ENCODE assay signal across 17 cellular contexts in genomic region chr11:114448749-114449484, GRCh38. TPM values are rescaled to one million over a fixed set of nuclear protein-coding genes. Genes with fewer than 3 reads are reported as not detected.
DNase-seq lines count a peak whose midpoint lies in the region; ATAC-seq and TF ChIP-seq lines count a peak whose summit lies in the region.
"Had no signal": no experiment of that assay in that cellular context is flagged by ENCODE, and none has a peak within 500 bp of the region (broad histone marks: within the 10 kb centered on the region; RNA-seq: fewer than 3 reads in every experiment).

No MANE protein-coding gene starts in this region.

- peak overlapping the region; percentile 92 for H3K27ac Mint-ChIP-seq in osteocyte (ENCODE audit: unreplicated experiment)
- H3K27ac Mint-ChIP-seq: activated CD4-positive, alpha-beta T cell treated with anti-CD3 and anti-CD28 coated beads for 36 hours; naive thymus-derived CD8-positive, alpha-beta T cell; stimulated activated naive B cell treated with anti-CD40 and anti-IgM and Interleukin-4, amounts not matched to agents 10 μg/mL and 1 μg/mL and 100 μg/mL, for 72 hours had no signal

- CTCF ChIA-PET in PC-3 (lab: Charles Lee) = no interaction called here

- peak; percentile 87 for DNase-seq in G401 (ENCODE audit: low spot score)
- peak; percentile 46 for DNase-seq in PC-3
- DNase-seq in erythroblast (lab: John Stamatoyannopoulos, UW) = peak; percentile 49 to 65
- DNase-seq in osteocyte (ENCODE audit: extremely low spot score, unreplicated experiment) = no peak
- no peak for DNase-seq in NCI-H2196 treated with DMSO at 0.1 percent for 48 hours (lab: John Stamatoyannopoulos, UW; ENCODE audit: unreplicated experiment)
- no peak for DNase-seq in mucosa of gallbladder (ENCODE audit: low spot score)
- DNase-seq: activated CD4-positive, alpha-beta T cell treated with anti-CD3 and anti-CD28 coated beads for 36 hours; activated naive CD4-positive, alpha-beta T cell; DMS79; naive thymus-derived CD8-positive, alpha-beta T cell; NCI-H1930; stimulated activated CD4-positive, alpha-beta T cell treated with anti-CD3 and anti-CD28 coated beads, Interleukin-12 subunit alpha, Interleukin-12 subunit beta, amount 100 ng/mL, for 4 hours; stimulated activated naive B cell treated with anti-CD40 and anti-IgM and Interleukin-4, amounts not matched to agents 10 μg/mL and 1 μg/mL and 100 μg/mL, for 72 hours; trophoblast cell had no signal

- TF ChIP-seq POLR2A in erythroblast (IDR thresholded peaks at IDR 0.05; ENCODE audit: low read length) = no peak
- no peak for TF ChIP-seq POLR2A in GM18505 (IDR thresholded peaks at IDR 0.05; ENCODE audit: borderline replicate concordance, extremely low read depth, insufficient read depth, insufficient read length)

- H3K9me3 Mint-ChIP-seq in osteocyte (ENCODE audit: unreplicated experiment) = no peaks in the 10 kb centered on the region
- H3K9me3 Mint-ChIP-seq: naive thymus-derived CD8-positive, alpha-beta T cell; stimulated activated naive B cell treated with anti-CD40 and anti-IgM and Interleukin-4, amounts not matched to agents 10 μg/mL and 1 μg/mL and 100 μg/mL, for 72 hours had no signal

- POLR2A ChIA-PET in PC-3 (lab: Charles Lee; ENCODE audit: unreplicated experiment) = no interaction called here

- no TSS peak for BruUV-seq in PC-3 (replicated peaks; lab: Mats Ljungman, UMichigan)

- 0 out of 2 replicates have a peak, but pooled peaks cover 8% of the 10 kb centered on the region for H3K4me1 ChIP-seq in PC-3 (ENCODE audit: insufficient read depth, low read length)

- TF ChIP-seq CTCF in PC-3 (conservative IDR thresholded peaks at IDR 0.05; ENCODE audit: low read depth, low read length) = no peak
- no peak for TF ChIP-seq CTCF in osteocyte (IDR thresholded peaks at IDR 0.05)

- peaks cover 27% of the 10 kb centered on the region for H3K4me1 Mint-ChIP-seq in osteocyte (ENCODE audit: unreplicated experiment)

- H3K36me3 Mint-ChIP-seq in osteocyte (ENCODE audit: unreplicated experiment) = peaks cover 47% of the 10 kb centered on the region

- peaks cover 23% of the 10 kb centered on the region for H3K79me2 ChIP-seq in PC-3 (ENCODE audit: low read length)

- H3K27me3 Mint-ChIP-seq in osteocyte (ENCODE audit: unreplicated experiment) = no peaks in the 10 kb centered on the region
- H3K27me3 Mint-ChIP-seq: activated CD4-positive, alpha-beta T cell treated with anti-CD3 and anti-CD28 coated beads for 36 hours; naive thymus-derived CD8-positive, alpha-beta T cell; stimulated activated naive B cell treated with anti-CD40 and anti-IgM and Interleukin-4, amounts not matched to agents 10 μg/mL and 1 μg/mL and 100 μg/mL, for 72 hours had no signal

- in situ Hi-C loops in G401 (cut with HindIII; ENCODE audit: low sequenced_read_pairs) = no loop called here

- no peak overlapping the region for H3K9ac ChIP-seq in PC-3 (ENCODE audit: low read length)

- no peaks in the 10 kb centered on the region for H3K27me3 ChIP-seq in PC-3 (ENCODE audit: low read length)
- H3K27me3 ChIP-seq: dorsolateral prefrontal cortex had no signal

- H2AFZ ChIP-seq in PC-3 (ENCODE audit: low read length) = no peak overlapping the region

- peak; percentile 60 for ATAC-seq in PC-3
- ATAC-seq in GM18505 (IDR thresholded peaks at IDR 0.05; ENCODE audit: unreplicated experiment) = no peak
- ATAC-seq: activated CD4-positive, alpha-beta T cell treated with anti-CD3 and anti-CD28 coated beads for 36 hours; naive thymus-derived CD8-positive, alpha-beta T cell; stimulated activated naive B cell treated with anti-CD40 and anti-IgM and Interleukin-4, amounts not matched to agents 10 μg/mL and 1 μg/mL and 100 μg/mL, for 72 hours had no signal

- intact Hi-C loops in PC-3 (cut with micrococcal nuclease) = no loop called here

- H3K9me3 ChIP-seq in PC-3 (ENCODE audit: low read length) = no peaks in the 10 kb centered on the region

- H3K27ac ChIP-seq in PC-3 (ENCODE audit: low read length) = no peak overlapping the region
- H3K27ac ChIP-seq: dorsolateral prefrontal cortex had no signal

- H3K4me3 Mint-ChIP-seq in osteocyte (ENCODE audit: unreplicated experiment) = no peak overlapping the region
- H3K4me3 Mint-ChIP-seq: activated CD4-positive, alpha-beta T cell treated with anti-CD3 and anti-CD28 coated beads for 36 hours; naive thymus-derived CD8-positive, alpha-beta T cell; stimulated activated naive B cell treated with anti-CD40 and anti-IgM and Interleukin-4, amounts not matched to agents 10 μg/mL and 1 μg/mL and 100 μg/mL, for 72 hours had no signal

- no peaks in the 10 kb centered on the region for H3K9me2 ChIP-seq in PC-3 (replicated peaks; ENCODE audit: low read length)

- no peak overlapping the region for H3K4me3 ChIP-seq in PC-3 (ENCODE audit: low read length)
- H3K4me3 ChIP-seq: dorsolateral prefrontal cortex, lung had no signal

- H3F3A ChIP-seq in PC-3 (ENCODE audit: low read length, unreplicated experiment) = no peaks in the 10 kb centered on the region

- H3K4me2 ChIP-seq in PC-3 (ENCODE audit: low read length) = no peak overlapping the region

- peaks cover 43% of the 10 kb centered on the region; the same call in 1 of the 2 replicates for H3K36me3 ChIP-seq in PC-3 (ENCODE audit: low read depth, low read length)

- peaks cover 9% of the 10 kb centered on the region; the same call in 1 of the 2 replicates for H4K20me1 ChIP-seq in PC-3 (ENCODE audit: low read length)

RNA-seq across cellular contexts. Expression of gene REXO2, which starts 9.7 kb away (rescaled TPM):
- total RNA-seq in G401 (2014; rRNA removed; shearing (Covaris generic)) = 82.0 and 90.8 TPM in 2 replicates
- total RNA-seq in PC-3 (2014; rRNA removed) = 145 and 181 TPM in 2 replicates
- 116 and 124 TPM in 2 replicates for total RNA-seq in osteocyte
- total RNA-seq in mucosa of gallbladder = 61.5 TPM

RNA-seq across cellular contexts. Expression of gene RBM7, which starts 48.5 kb away (rescaled TPM):
- 26.1 and 32.9 TPM in 2 replicates for total RNA-seq in G401 (2014; rRNA removed; shearing (Covaris generic))
- total RNA-seq in PC-3 (2014; rRNA removed) (18.4 and 30.1 TPM in 2 replicates), osteocyte (35.0 and 36.9 TPM in 2 replicates), mucosa of gallbladder (21.1 TPM)

RNA-seq across cellular contexts. Expression of gene C11orf71, which starts 48.6 kb away (rescaled TPM):
- total RNA-seq in G401 (2014; rRNA removed; shearing (Covaris generic)) = 4.2 and 4.6 TPM in 2 replicates
- total RNA-seq in PC-3 (2014; rRNA removed) (5.0 and 8.1 TPM in 2 replicates), osteocyte (6.8 TPM in 2 replicates), mucosa of gallbladder (12.3 TPM)

Comparison
In these comparisons a context has a peak if more than half of its experiments do, and no peak if none do; other contexts are left out.
1. DNase-seq: peak in G401 (single experiment), PC-3 (single experiment) and erythroblast (2 of 2); none in osteocyte (single experiment), NCI-H2196 treated with DMSO at 0.1 percent for 48 hours (single experiment) and mucosa of gallbladder (single experiment).